14 cellular contexts compared by ENCODE assay signal in the genomic region with DNA sequence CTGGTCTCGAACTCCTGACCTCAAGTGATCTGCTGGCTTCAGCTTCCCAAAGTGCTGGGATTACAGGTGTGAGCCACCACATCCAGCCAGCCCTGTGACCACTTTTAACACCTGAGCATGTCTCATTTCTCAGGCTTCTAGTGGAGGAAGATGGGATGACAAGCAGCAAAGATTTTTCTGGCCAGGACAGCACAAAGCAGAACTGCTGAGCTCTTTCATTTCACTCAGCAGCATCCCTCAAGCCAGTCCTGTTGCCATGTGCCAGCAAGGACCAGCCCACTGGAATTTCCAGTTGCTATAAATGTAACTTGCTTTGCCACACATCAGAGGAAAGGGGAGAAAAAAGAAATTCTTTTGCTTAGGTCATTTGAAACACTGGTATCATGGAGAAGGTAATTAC.
DNase-seq lines count a peak whose midpoint lies in the region; ATAC-seq and TF ChIP-seq lines count a peak whose summit lies in the region.
"Had no signal": no experiment of that assay in that cellular context is flagged by ENCODE, and none has a peak within 500 bp of the region (broad histone marks: within the 10 kb centered on the region; RNA-seq: fewer than 3 reads in every experiment).

No MANE protein-coding gene starts in this region.

- DNase-seq in BJ (ENCODE audit: low read depth) (no peak), RKO (ENCODE audit: low spot score) (peak; percentile 10), fibroblast of pulmonary artery (ENCODE audit: low read depth) (peak; percentile 13), T-helper 1 cell (no peak), NCI-H2196 treated with DMSO at 0.1 percent for 48 hours (lab: John Stamatoyannopoulos, UW; ENCODE audit: unreplicated experiment) (no peak)
- DNase-seq: activated T-cell treated with anti-CD3 and anti-CD28 coated beads for 4 hours; AML-193; DMS79 treated with DMSO at 0.1 percent for 48 hours; naive thymus-derived CD8-positive, alpha-beta T cell; NCI-H446 treated with DMSO at 0.1 percent for 48 hours; testis had no signal

- POLR2A ChIA-PET in BJ (lab: Charles Lee), result no interaction called here

- CTCF ChIA-PET in BJ (lab: Yijun Ruan, JAX), result interaction anchor here (0.6 to 1.0 kb wide), 2 partner anchors 10 to 21 kb away, joined by 3 read pairs; no protein-coding TSS in a partner anchor

- H3K4me3 ChIP-seq in BJ (ENCODE audit: low read depth, low read length) (no peak overlapping the region), GM12875 (ENCODE audit: low read depth, low read length) (no peak overlapping the region), fibroblast of pulmonary artery (replicated peaks; ENCODE audit: low read depth, low read length) (no peak overlapping the region)
- H3K4me3 ChIP-seq: testis had no signal

- no peaks in the 10 kb centered on the region for H3K27me3 ChIP-seq in BJ (ENCODE audit: control insufficient read depth, insufficient read depth, low read length)
- H3K27me3 ChIP-seq: testis had no signal

- no peaks in the 10 kb centered on the region for H3K36me3 ChIP-seq in BJ (ENCODE audit: control insufficient read depth, insufficient read depth, low read length)

- no peak for ATAC-seq in HG02938 (IDR thresholded peaks at IDR 0.05; ENCODE audit: unreplicated experiment)
- ATAC-seq in GM19328 (IDR thresholded peaks at IDR 0.05; ENCODE audit: unreplicated experiment), result no peak
- ATAC-seq: naive thymus-derived CD8-positive, alpha-beta T cell had no signal

- TF ChIP-seq CTCF in BJ (IDR thresholded peaks at IDR 0.05; ENCODE audit: insufficient read depth, low read depth, low read length), result 0 out of 2 replicates have a peak, but pooled peaks have one; percentile 2
- peak; percentile 23; the same call in 1 of the 2 replicates for TF ChIP-seq CTCF in GM12875 (IDR thresholded peaks at IDR 0.05; ENCODE audit: borderline replicate concordance, insufficient read depth, low read depth, low read length)
- TF ChIP-seq CTCF in fibroblast of pulmonary artery (IDR thresholded peaks at IDR 0.05; ENCODE audit: low read length, missing control alignments), result peak; percentile 3

Comparison
In these comparisons a context has a peak if more than half of its experiments do, and no peak if none do; other contexts are left out.
1. DNase-seq: peak in RKO (single experiment) and fibroblast of pulmonary artery (single experiment); none in BJ (single experiment), T-helper 1 cell (0 of 5) and NCI-H2196 treated with DMSO at 0.1 percent for 48 hours (single experiment).
2. Peak in every context shown above with its lines, with median percentiles within 50 percentile points of each other: CTCF ChIP-seq.